Comparison of ENCODE assay signal across 8 cellular contexts in the genomic region with DNA sequence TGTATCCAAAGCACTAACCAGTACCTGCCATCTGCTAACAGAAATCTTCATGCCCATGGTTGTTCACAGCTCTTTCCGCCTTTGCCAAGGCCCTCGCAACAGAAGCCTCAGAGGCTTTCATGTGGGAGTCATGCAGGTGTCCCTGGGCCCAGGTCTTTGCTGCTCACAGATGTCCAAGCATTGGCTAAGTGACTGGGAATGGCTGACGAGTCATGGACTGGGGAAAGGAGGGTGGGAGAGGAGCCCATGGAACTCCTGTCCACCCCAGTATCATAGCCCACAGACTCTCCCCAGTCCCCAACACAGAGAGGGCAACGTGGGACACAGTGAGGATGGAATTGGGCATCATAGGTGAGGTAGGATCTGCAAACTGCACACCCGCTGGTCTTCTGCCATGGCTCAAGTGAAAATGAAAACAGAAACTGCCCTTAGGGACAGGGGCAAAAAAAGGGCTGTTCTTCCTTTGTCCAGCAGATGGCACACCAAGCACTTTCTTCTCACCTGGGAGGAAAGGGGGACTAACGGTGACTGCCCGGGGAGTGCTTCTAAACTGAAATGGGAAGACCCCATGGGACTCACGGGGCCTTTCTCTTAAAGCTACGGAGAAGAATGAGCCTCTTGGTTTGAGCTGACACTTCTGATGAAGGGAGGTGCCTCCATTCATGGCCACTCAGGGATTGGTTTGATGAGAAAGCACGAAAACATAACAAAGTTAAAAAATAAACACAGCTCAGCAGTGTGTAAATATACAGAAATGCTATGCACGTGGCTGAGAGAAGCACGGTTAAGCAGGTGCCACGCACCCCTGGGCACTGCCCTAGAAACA. TPM values are rescaled to one million over a fixed set of nuclear protein-coding genes. Genes with fewer than 3 reads are reported as not detected.
DNase-seq lines count a peak whose midpoint lies in the region; ATAC-seq lines count a peak whose summit lies in the region.

No MANE protein-coding gene starts in this region.

- ATAC-seq in GM18907 (IDR thresholded peaks at IDR 0.05; ENCODE audit: unreplicated experiment) (peak; percentile 76), HG03064 (IDR thresholded peaks at IDR 0.05; ENCODE audit: low read depth, unreplicated experiment) (peak; percentile 50), memory B cell (ENCODE audit: low read depth) (peak; percentile 90)

- no peak overlapping the region for H3K27ac Mint-ChIP-seq in memory B cell

- DNase-seq in C1 segment of cervical spinal cord (lab: John Stamatoyannopoulos, UW) (peak in 10 of 14 donors; percentile 12 to 52 (median 22)), NCI-H2171 treated with DMSO at 0.1 percent for 48 hours (lab: John Stamatoyannopoulos, UW) (peak; percentile 85), dermis microvascular lymphatic vessel endothelial cell (ENCODE audit: low read depth in 2 of 2) (peak; percentile 35 to 57), memory B cell (ENCODE audit: low spot score in 2 of 2) (peak; percentile 78 to 81)
- DNase-seq in activated CD4-positive, alpha-beta T cell treated with anti-CD3 and anti-CD28 coated beads for 24 hours (ENCODE audit: low read depth in 2 of 2), result peak; percentile 57 to 70
- peak; percentile 44 to 53 for DNase-seq in stimulated activated CD8-positive, alpha-beta memory T cell treated with anti-CD3 and anti-CD28 coated beads, Interleukin-4, amount 100 ng/mL, for 1 hour (ENCODE audit: low read depth in 2 of 2, low spot score in 1 of 2)

- peak overlapping the region; percentile 48 for H3K4me3 Mint-ChIP-seq in memory B cell

- no peaks in the 10 kb centered on the region for H3K36me3 Mint-ChIP-seq in memory B cell

- H3K4me1 Mint-ChIP-seq in memory B cell, result peaks cover 19% of the 10 kb centered on the region

- no peaks in the 10 kb centered on the region for H3K27me3 Mint-ChIP-seq in memory B cell

- H3K9me3 Mint-ChIP-seq in memory B cell, result no peaks in the 10 kb centered on the region

RNA-seq across cellular contexts. Expression of a gene that starts 11.1 kb away (rescaled TPM):
- total RNA-seq in dermis microvascular lymphatic vessel endothelial cell, result 5.4 and 10.5 TPM in 2 replicates

RNA-seq across cellular contexts. Expression of a gene that starts 29.9 kb away (rescaled TPM):
- total RNA-seq in dermis microvascular lymphatic vessel endothelial cell, result not detected in 2 replicates

RNA-seq across cellular contexts. Expression of a gene that starts 46.7 kb away (rescaled TPM):
- total RNA-seq in dermis microvascular lymphatic vessel endothelial cell, result not detected in 2 replicates

Comparison
In these comparisons a context has a peak if more than half of its experiments do, and no peak if none do; other contexts are left out.
1. Peak in every context shown above with its lines: DNase-seq and ATAC-seq.
2. DNase-seq: peak in every context shown above with its lines; median percentile 85 in NCI-H2171 treated with DMSO at 0.1 percent for 48 hours; 80 in memory B cell; 64 in activated CD4-positive, alpha-beta T cell treated with anti-CD3 and anti-CD28 coated beads for 24 hours; 48 in stimulated activated CD8-positive, alpha-beta memory T cell treated with anti-CD3 and anti-CD28 coated beads, Interleukin-4, amount 100 ng/mL, for 1 hour; 46 in dermis microvascular lymphatic vessel endothelial cell; 22 in C1 segment of cervical spinal cord.